In the genomic region with DNA sequence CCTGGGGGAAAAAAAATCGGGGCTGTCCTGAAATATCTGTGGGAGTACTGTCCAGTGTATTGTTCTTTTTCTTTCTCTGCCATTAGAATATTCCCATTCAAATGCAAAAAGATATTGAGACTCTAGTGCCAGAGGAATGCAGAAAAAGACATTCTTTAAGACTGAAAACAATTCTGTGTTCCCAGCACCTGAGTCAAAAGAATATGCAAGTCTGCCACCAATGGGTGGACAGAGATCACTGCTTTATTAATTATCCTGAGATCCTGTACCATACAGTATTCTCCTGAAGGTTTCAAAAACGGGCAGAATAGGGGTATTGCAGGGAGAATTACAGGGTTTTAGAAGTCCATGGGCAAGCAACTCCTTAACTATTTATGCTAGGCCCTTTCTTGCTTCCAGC, we compare ENCODE assay signal across 11 cellular contexts.
DNase-seq lines count a peak whose midpoint lies in the region; ATAC-seq, FAIRE-seq and TF ChIP-seq lines count a peak whose summit lies in the region.
"Had no signal": no experiment of that assay in that cellular context is flagged by ENCODE, and none has a peak within 500 bp of the region (broad histone marks: within the 10 kb centered on the region; RNA-seq: fewer than 3 reads in every experiment).

No MANE protein-coding gene starts in this region.

- no peaks in the 10 kb centered on the region for H3K36me3 ChIP-seq in bronchial epithelial cell (ENCODE audit: control insufficient read depth, insufficient read depth, low read length)

- TF ChIP-seq CTCF in bronchial epithelial cell (IDR thresholded peaks at IDR 0.05; ENCODE audit: insufficient read depth, low read length, severe bottlenecking) (peak; percentile 38), nephron (IDR thresholded peaks at IDR 0.05; ENCODE audit: unreplicated experiment in 3 of 3) (peak; percentile 22 to 43 (median 35))

- no peak for ATAC-seq in GM19023 (IDR thresholded peaks at IDR 0.05; ENCODE audit: unreplicated experiment)

- H3K27me3 ChIP-seq in bronchial epithelial cell (ENCODE audit: control insufficient read depth, insufficient read depth, low read length), result no peaks in the 10 kb centered on the region

- no peaks in the 10 kb centered on the region for H3K36me3 Mint-ChIP-seq in nephron (ENCODE audit: low read depth)

- H3K4me3 ChIP-seq in bronchial epithelial cell (ENCODE audit: low read depth, low read length), result no peak overlapping the region

- H3K9me3 Mint-ChIP-seq in nephron, result peaks cover 8% of the 10 kb centered on the region

- peak overlapping the region in 2 of 3 experiments; percentile 31 to 63 for H3K27ac Mint-ChIP-seq in nephron
- H3K27ac Mint-ChIP-seq: activated B cell treated with CpG ODN at 0.5 μM for 24 hours had no signal

- DNase-seq in ELR (ENCODE audit: low read depth) (peak; percentile 51), NAMALWA (ENCODE audit: low spot score) (peak; percentile 12), bronchial epithelial cell (ENCODE audit: low read depth) (peak; percentile 44), NCI-H1694 treated with DMSO at 0.1 percent for 48 hours (lab: John Stamatoyannopoulos, UW) (no peak), NCI-H1436 treated with DMSO at 0.1 percent for 48 hours (lab: John Stamatoyannopoulos, UW) (no peak), activated gamma-delta T cell (lab: John Stamatoyannopoulos, UW) (no peak)
- DNase-seq: activated B cell treated with CpG ODN at 0.5 μM for 24 hours; amygdala; stimulated activated CD4-positive, alpha-beta T cell treated with anti-CD3 and anti-CD28 coated beads, Interleukin-2, amount 100 ng/mL, for 24 hours had no signal

- H3K4me3 Mint-ChIP-seq in nephron, result no peak overlapping the region
- H3K4me3 Mint-ChIP-seq: activated B cell treated with CpG ODN at 0.5 μM for 24 hours had no signal

- no peak for FAIRE-seq in bronchial epithelial cell (lab: Jason Lieb, UNC)

- H3K4me1 Mint-ChIP-seq in nephron, result peaks cover 3% of the 10 kb centered on the region

- H3K27me3 Mint-ChIP-seq in nephron (ENCODE audit: low read depth), result no peaks in the 10 kb centered on the region
- H3K27me3 Mint-ChIP-seq: activated B cell treated with CpG ODN at 0.5 μM for 24 hours had no signal

Comparison
In these comparisons a context has a peak if more than half of its experiments do, and no peak if none do; other contexts are left out.
1. DNase-seq: peak in ELR (single experiment), NAMALWA (single experiment) and bronchial epithelial cell (single experiment); none in NCI-H1694 treated with DMSO at 0.1 percent for 48 hours (single experiment), NCI-H1436 treated with DMSO at 0.1 percent for 48 hours (single experiment) and activated gamma-delta T cell (single experiment).